In the genomic region with DNA sequence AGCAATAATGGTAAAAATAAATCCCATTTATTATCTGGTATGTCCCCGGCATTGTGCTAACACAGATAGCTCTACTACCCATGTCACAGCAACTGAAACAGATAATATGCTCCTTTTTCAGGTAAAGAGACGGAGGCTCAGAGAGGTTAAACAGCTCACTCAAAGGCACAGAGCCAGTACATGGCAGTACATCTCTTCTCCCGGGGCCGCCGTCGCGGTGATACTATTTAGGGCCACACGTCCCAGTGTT, we compare ENCODE assay signal across 8 cellular contexts. TPM values are rescaled to one million over a fixed set of nuclear protein-coding genes. Genes with fewer than 3 reads are reported as not detected.
DNase-seq lines count a peak whose midpoint lies in the region; ATAC-seq and TF ChIP-seq lines count a peak whose summit lies in the region.

No MANE protein-coding gene starts in this region.

- peak; percentile 2 for ATAC-seq in HG03108 (IDR thresholded peaks at IDR 0.05; ENCODE audit: unreplicated experiment)
- ATAC-seq in HG02759 (IDR thresholded peaks at IDR 0.05; ENCODE audit: unreplicated experiment): no peak

- peak overlapping the region; percentile 88 for H3K4me3 ChIP-seq in DOHH2 (ENCODE audit: low read length)
- H3K4me3 ChIP-seq in mucosa of stomach (ENCODE audit: low read length): peak overlapping the region; percentile 97

- H3K9me3 ChIP-seq in DOHH2 (ENCODE audit: control insufficient read depth, insufficient read depth, low read length) (no peaks in the 10 kb centered on the region), mucosa of stomach (ENCODE audit: control insufficient read depth, low read length) (no peaks in the 10 kb centered on the region)

- no peaks in the 10 kb centered on the region for H4K20me1 ChIP-seq in DOHH2 (ENCODE audit: control insufficient read depth, insufficient read depth, low read depth, low read length)

- peak overlapping the region; percentile 92 to 96 (median 92) for H3K4me3 Mint-ChIP-seq in brain

- peaks cover 29% of the 10 kb centered on the region for H3K36me3 Mint-ChIP-seq in brain

- H3K36me3 ChIP-seq in DOHH2 (ENCODE audit: control insufficient read depth, low read length): peaks cover 50% of the 10 kb centered on the region
- no peaks in the 10 kb centered on the region for H3K36me3 ChIP-seq in mucosa of stomach (ENCODE audit: control insufficient read depth, insufficient read depth, low read length)

- peaks cover 62% of the 10 kb centered on the region for H3K79me2 ChIP-seq in DOHH2 (ENCODE audit: control insufficient read depth, low read length)

- H3K27me3 ChIP-seq in DOHH2 (ENCODE audit: control insufficient read depth, low read length) (no peaks in the 10 kb centered on the region), mucosa of stomach (ENCODE audit: control insufficient read depth, insufficient read depth, low read length) (no peaks in the 10 kb centered on the region)

- peak overlapping the region; percentile 90 for H3K4me2 ChIP-seq in DOHH2 (ENCODE audit: low read length)

- H3K27me3 Mint-ChIP-seq in brain: peaks cover 13% of the 10 kb centered on the region

- H3K27ac Mint-ChIP-seq in brain: peak overlapping the region; percentile 72 to 97 (median 94)

- TF ChIP-seq CTCF in DOHH2 (IDR thresholded peaks at IDR 0.05; ENCODE audit: low read depth, low read length, poor library complexity, severe bottlenecking) (no peak), brain (conservative IDR thresholded peaks at IDR 0.05) (no peak)

- peaks cover 0 to 22% (median 0%) of the 10 kb centered on the region in 5 experiments for H3K9me3 Mint-ChIP-seq in brain

- no peak for DNase-seq in NCI-H1436 (lab: John Stamatoyannopoulos, UW)
- no peak for DNase-seq in effector CD8-positive, alpha-beta T cell (lab: John Stamatoyannopoulos, UW)
- no peak for DNase-seq in NCI-H2227 (lab: John Stamatoyannopoulos, UW; ENCODE audit: unreplicated experiment)

- H3F3A ChIP-seq in DOHH2 (ENCODE audit: control insufficient read depth, insufficient read depth): no peaks in the 10 kb centered on the region

- no peaks in the 10 kb centered on the region for H3K9me2 ChIP-seq in DOHH2 (replicated peaks; ENCODE audit: control insufficient read depth, low read length)

- H3K9ac ChIP-seq in mucosa of stomach (ENCODE audit: low read length): peak overlapping the region; percentile 75

- peaks cover 62% of the 10 kb centered on the region for H3K4me1 Mint-ChIP-seq in brain

- peak overlapping the region; percentile 27 for H3K27ac ChIP-seq in DOHH2 (ENCODE audit: low read depth, low read length)

- H3K4me1 ChIP-seq in DOHH2 (ENCODE audit: control insufficient read depth, low read length): peaks cover 29% of the 10 kb centered on the region
- H3K4me1 ChIP-seq in mucosa of stomach (ENCODE audit: control insufficient read depth, insufficient read depth, low read length): peaks cover 5% of the 10 kb centered on the region

RNA-seq across cellular contexts. Expression of gene PDK1, which starts 0.7 kb away (rescaled TPM):
- 7.3 TPM for polyA plus RNA-seq in brain (ENCODE audit: insufficient read depth, low read depth, low replicate concordance)
